8 cellular contexts compared by ENCODE assay signal in genomic region chr2:26720322-26721166, GRCh38. TPM values are rescaled to one million over a fixed set of nuclear protein-coding genes. Genes with fewer than 3 reads are reported as not detected.
DNase-seq lines count a peak whose midpoint lies in the region; ATAC-seq and TF ChIP-seq lines count a peak whose summit lies in the region.

No MANE protein-coding gene starts in this region.

- intact Hi-C loops in heart right ventricle (cut with DNase I): no loop called here

- H3K27me3 ChIP-seq in heart right ventricle: no peaks in the 10 kb centered on the region
- peaks cover 5% of the 10 kb centered on the region for H3K27me3 ChIP-seq in foreskin keratinocyte

- H3K9me3 ChIP-seq in heart right ventricle: peaks cover 0 to 4% (median 0%) of the 10 kb centered on the region in 11 donors

- H3K27ac ChIP-seq in heart right ventricle (peak overlapping the region in 9 of 10 donors; percentile 67 to 85 (median 80)), foreskin keratinocyte (no peak overlapping the region)

- peak; percentile 73 to 96 (median 90) for ATAC-seq in heart right ventricle
- no peak for ATAC-seq in HG03354 (IDR thresholded peaks at IDR 0.05; ENCODE audit: poor library complexity, severe bottlenecking, unreplicated experiment)
- no peak for ATAC-seq in HG03469 (IDR thresholded peaks at IDR 0.05; ENCODE audit: unreplicated experiment)
- ATAC-seq in GM19395 (IDR thresholded peaks at IDR 0.05; ENCODE audit: unreplicated experiment): no peak
- ATAC-seq in foreskin keratinocyte: no peak

- peak; percentile 59 for DNase-seq in ELR (ENCODE audit: low read depth)
- peak; percentile 21 for DNase-seq in T1000 (lab: John Stamatoyannopoulos, UW)
- peak; percentile 90 to 93 for DNase-seq in heart right ventricle
- peak; percentile 67 for DNase-seq in retinal pigment epithelial cell (ENCODE audit: low read depth)
- no peak for DNase-seq in foreskin keratinocyte

- H3K36me3 ChIP-seq in heart right ventricle: no peaks in the 10 kb centered on the region

- peaks cover 20 to 50% (median 41%) of the 10 kb centered on the region in 9 donors for H3K4me1 ChIP-seq in heart right ventricle
- no peaks in the 10 kb centered on the region for H3K4me1 ChIP-seq in foreskin keratinocyte

- H3K4me3 ChIP-seq in heart right ventricle (no peak overlapping the region), retinal pigment epithelial cell (ENCODE audit: low read length) (no peak overlapping the region)

- no peak for TF ChIP-seq CTCF in heart right ventricle (IDR thresholded peaks at IDR 0.05)
- no peak for TF ChIP-seq CTCF in retinal pigment epithelial cell (conservative IDR thresholded peaks at IDR 0.05; ENCODE audit: low read depth, low read length)
- TF ChIP-seq CTCF in foreskin keratinocyte (conservative IDR thresholded peaks at IDR 0.05): no peak

- WGBS in heart right ventricle, 2 donors: 23 to 28% methylated on average over 7 of the region's 7 CpGs

RNA-seq across cellular contexts. Expression of gene KCNK3, which starts 28.0 kb away (rescaled TPM):
- total RNA-seq in heart right ventricle (1 to 10 TPM in 4 of 10 donors, under 1 TPM in 6; 0.19 to 6.8 (median 0.69) TPM), foreskin keratinocyte (not detected in 2 replicates)
- polyA plus RNA-seq in heart right ventricle (1 to 10 TPM; 1.2 to 3.3 TPM), foreskin keratinocyte (not detected in 2 replicates)

RNA-seq across cellular contexts. Expression of gene SLC35F6, which starts 43.5 kb away (rescaled TPM):
- 10 to 100 TPM; 17.1 to 36.2 (median 23.0) TPM for total RNA-seq in heart right ventricle
- polyA plus RNA-seq in heart right ventricle: 10 to 100 TPM; 13.2 to 17.2 TPM
- 47.3 and 53.8 TPM in 2 replicates for total RNA-seq in foreskin keratinocyte
- 26.7 and 28.5 TPM in 2 replicates for polyA plus RNA-seq in foreskin keratinocyte

Comparison
In these comparisons a context has a peak if more than half of its experiments do, and no peak if none do; other contexts are left out.
1. DNase-seq: peak in ELR (single experiment), T1000 (single experiment), heart right ventricle (2 of 2) and retinal pigment epithelial cell (single experiment); none in foreskin keratinocyte (0 of 2).
2. ATAC-seq: peak in heart right ventricle (8 of 8); none in HG03354 (single experiment), HG03469 (single experiment), GM19395 (single experiment) and foreskin keratinocyte (single experiment).